ENCODE assay signal across 8 cellular contexts in the genomic region with DNA sequence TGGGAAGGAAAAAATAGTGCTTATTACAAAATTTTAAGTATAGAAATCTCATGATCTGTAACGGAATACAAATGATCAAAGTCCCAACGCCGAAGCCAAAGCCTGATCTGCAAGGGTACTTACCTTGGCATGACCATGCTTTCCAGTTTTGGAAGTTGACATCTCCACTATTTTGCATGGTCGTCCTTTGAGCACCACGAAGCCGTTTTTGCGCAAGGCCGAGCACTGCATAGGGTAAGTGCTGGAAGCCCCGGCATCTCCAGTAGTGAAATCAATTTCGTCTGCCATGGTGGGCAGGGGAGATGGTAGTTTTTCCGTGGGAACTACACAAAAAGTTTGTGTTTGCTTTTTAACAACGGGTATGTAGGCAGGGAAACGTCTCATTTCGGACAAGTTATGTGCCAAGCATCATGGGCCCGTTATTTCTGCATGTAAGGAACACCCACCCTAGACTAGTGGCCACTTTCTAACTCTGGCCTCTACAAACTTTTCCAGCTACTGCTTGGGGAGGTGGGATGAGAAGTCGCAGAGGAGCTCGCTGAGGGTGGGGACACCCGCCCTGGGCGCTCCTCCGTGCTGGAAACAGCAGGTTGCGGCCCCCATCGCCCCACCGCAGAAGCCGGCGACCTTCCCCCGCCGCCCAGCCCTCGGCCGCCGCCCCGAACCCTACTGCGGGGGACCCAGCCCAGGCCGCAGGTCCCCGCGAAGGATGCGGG. TPM values are rescaled to one million over a fixed set of nuclear protein-coding genes. Genes with fewer than 3 reads are reported as not detected.
DNase-seq lines count a peak whose midpoint lies in the region; ATAC-seq, FAIRE-seq and TF ChIP-seq lines count a peak whose summit lies in the region.

No MANE protein-coding gene starts in this region.

- no peak overlapping the region for H2BK120ac ChIP-seq in mesendoderm (ENCODE audit: low read depth, low read length)

- H3K4me2 ChIP-seq in A549 (peak overlapping the region; percentile 87), PC-3 (ENCODE audit: low read length) (peak overlapping the region; percentile 92), mesendoderm (ENCODE audit: low read length) (peak overlapping the region; percentile 86)

- intact Hi-C loops in PC-3 (cut with micrococcal nuclease) (loop anchor here (5.0 kb wide), 1 partner anchor 35 kb away; the partner anchor contains the start of gene RPL22L1), uterus (cut with DNase I; ENCODE audit: low total_unique reads) (no loop called here)

- TF ChIP-seq EP300 in A549 (IDR thresholded peaks at IDR 0.05) = no peak

- WGBS in A549 (ENCODE audit: missing lambda C conversion rate) = 50% methylated on average over 15 of the region's 36 CpGs
- WGBS in mesendoderm (ENCODE audit: extremely low coverage, insufficient coverage, low lambda C conversion rate) = no CpG with 5 or more reads among the region's 36 CpGs

- no peak overlapping the region for H3K4ac ChIP-seq in mesendoderm (ENCODE audit: low read depth, low read length)

- no peaks in the 10 kb centered on the region for H3F3A ChIP-seq in PC-3 (ENCODE audit: low read length, unreplicated experiment)

- H3K9ac ChIP-seq in PC-3 (ENCODE audit: low read length) (peak overlapping the region; percentile 74), duodenal mucosa (ENCODE audit: low read depth in 1 of 2, low read length in 2 of 2) (peak overlapping the region in 1 of 2 donors; percentile 56), mesendoderm (ENCODE audit: low read length) (peak overlapping the region; percentile 87)

- peaks cover 5% of the 10 kb centered on the region for H3K79me2 ChIP-seq in PC-3 (ENCODE audit: low read length)
- no peaks in the 10 kb centered on the region for H3K79me2 ChIP-seq in mesendoderm (ENCODE audit: control insufficient read depth, insufficient read depth, low read length)

- H3K4me3 ChIP-seq in A549 (peak overlapping the region; percentile 70), PC-3 (ENCODE audit: low read length) (peak overlapping the region; percentile 92), duodenal mucosa (ENCODE audit: low read depth in 1 of 2, low read length in 2 of 2) (peak overlapping the region; percentile 68 to 77), mesendoderm (ENCODE audit: low read length) (peak overlapping the region; percentile 84), uterus (peak overlapping the region; percentile 52 to 61)

- H4K5ac ChIP-seq in mesendoderm (ENCODE audit: low read length) = no peak overlapping the region

- TF ChIP-seq POLR2A in A549 (IDR thresholded peaks at IDR 0.05; ENCODE audit: low read length) = no peak
- no peak for TF ChIP-seq POLR2A in uterus (IDR thresholded peaks at IDR 0.05)

- peak overlapping the region; percentile 94 for H2AFZ ChIP-seq in PC-3 (ENCODE audit: low read length)

- no peak for TF ChIP-seq RAD21 in A549 (conservative IDR thresholded peaks at IDR 0.05 in 1 of 2, IDR thresholded peaks at IDR 0.05 in 1 of 2)

- no peak overlapping the region for H2BK5ac ChIP-seq in mesendoderm (ENCODE audit: low read length)

- CTCF ChIA-PET in A549 (lab: Yijun Ruan, JAX) = no interaction called here
- CTCF ChIA-PET in PC-3 (lab: Charles Lee) = no interaction called here

- H3K9me3 ChIP-seq in A549 (peaks cover 10% of the 10 kb centered on the region; the same call in 2 of the 3 replicates), PC-3 (ENCODE audit: low read length) (peaks cover 12% of the 10 kb centered on the region; the same call in 1 of the 2 replicates), duodenal mucosa (ENCODE audit: control insufficient read depth in 1 of 2, low read length in 2 of 2) (peaks cover 8 to 13% of the 10 kb centered on the region in 2 donors), uterus (peaks cover 0 to 4% of the 10 kb centered on the region in 2 donors)

- POLR2A ChIA-PET in A549 (lab: Yijun Ruan, JAX) (interaction anchor here (0.6 to 3.0 kb wide), 2 partner anchors 38 to 55 kb away, joined by 3 to 24 read pairs; partner anchors contain the start of gene RPL22L1), PC-3 (lab: Charles Lee; ENCODE audit: unreplicated experiment) (interaction anchor here (0.6 kb wide), 1 partner anchor 1762 kb away, joined by 5 read pairs; no protein-coding TSS in a partner anchor)

- H2AK5ac ChIP-seq in mesendoderm (ENCODE audit: low read length) = no peak overlapping the region

- DNase-seq in A549 (ENCODE audit: low read depth in 1 of 2, low spot score in 1 of 2) (peak in 1 of 2 experiments; percentile 15), GM19239 (ENCODE audit: insufficient read length, low spot score) (peak; percentile 15), PC-3 (no peak), mesendoderm (peak; percentile 19), uterus (no peak), middle frontal gyrus (ENCODE audit: extremely low spot score, low spot score) (no peak)

- no peak overlapping the region for H2BK15ac ChIP-seq in mesendoderm (replicated peaks; ENCODE audit: low read depth)

- BruUV-seq in PC-3 (replicated peaks; lab: Mats Ljungman, UMichigan) = TSS peak; percentile 39

- H3K18ac ChIP-seq in mesendoderm (ENCODE audit: low read length) = peak overlapping the region; percentile 63

- ATAC-seq in A549 (peak; percentile 48 to 64; a peak in 5 of 6 replicates), PC-3 (peak; percentile 14), GM19328 (IDR thresholded peaks at IDR 0.05; ENCODE audit: unreplicated experiment) (no peak)

- peak overlapping the region; percentile 91 for H3K56ac ChIP-seq in mesendoderm (ENCODE audit: low read length)

- H3K4me1 ChIP-seq in A549 (peaks cover 14% of the 10 kb centered on the region), PC-3 (ENCODE audit: insufficient read depth, low read length) (peaks cover 32% of the 10 kb centered on the region), duodenal mucosa (ENCODE audit: control insufficient read depth in 1 of 2, insufficient read depth in 2 of 2, low read length in 2 of 2) (peaks cover 9 to 12% of the 10 kb centered on the region in 2 donors), mesendoderm (ENCODE audit: control insufficient read depth, low read depth, low read length) (no peaks in the 10 kb centered on the region), uterus (no peaks in the 10 kb centered on the region)

- no peaks in the 10 kb centered on the region for H3K79me1 ChIP-seq in mesendoderm (ENCODE audit: low read length)

- no peaks in the 10 kb centered on the region for H3K9me2 ChIP-seq in PC-3 (replicated peaks; ENCODE audit: low read length)

- H3K36me3 ChIP-seq in PC-3 (ENCODE audit: low read depth, low read length) = no peaks in the 10 kb centered on the region
- no peaks in the 10 kb centered on the region for H3K36me3 ChIP-seq in duodenal mucosa (ENCODE audit: control insufficient read depth in 1 of 2, insufficient read depth in 2 of 2, low read length in 2 of 2)
- H3K36me3 ChIP-seq in mesendoderm (ENCODE audit: control insufficient read depth, insufficient read depth, low read length) = no peaks in the 10 kb centered on the region
- no peaks in the 10 kb centered on the region for H3K36me3 ChIP-seq in uterus

- FAIRE-seq in A549 (lab: Jason Lieb, UNC) (no peak), GM19239 (lab: Jason Lieb, UNC) (no peak)

- no peak overlapping the region for H4K8ac ChIP-seq in mesendoderm (ENCODE audit: low read depth, low read length)

- H3K27ac ChIP-seq in A549 = peak overlapping the region; percentile 73 to 92
- no peak overlapping the region for H3K27ac ChIP-seq in PC-3 (ENCODE audit: low read length)
- H3K27ac ChIP-seq in duodenal mucosa (ENCODE audit: low read depth, low read length) = no peak overlapping the region
- no peak overlapping the region for H3K27ac ChIP-seq in mesendoderm (ENCODE audit: low read depth, low read length)
- peak overlapping the region; percentile 54 to 69 for H3K27ac ChIP-seq in uterus

- no peaks in the 10 kb centered on the region for H4K20me1 ChIP-seq in PC-3 (ENCODE audit: low read length)

- H3K27me3 ChIP-seq in PC-3 (ENCODE audit: low read length) (no peaks in the 10 kb centered on the region), duodenal mucosa (ENCODE audit: control insufficient read depth in 1 of 2, insufficient read depth in 2 of 2, low read length in 2 of 2) (peaks cover 0 to 5% of the 10 kb centered on the region in 2 donors), mesendoderm (ENCODE audit: insufficient read depth, low read length, poor library complexity) (no peaks in the 10 kb centered on the region), uterus (no peaks in the 10 kb centered on the region)

- no peak for TF ChIP-seq CTCF in A549 (IDR thresholded peaks at IDR 0.05)
- TF ChIP-seq CTCF in PC-3 (conservative IDR thresholded peaks at IDR 0.05; ENCODE audit: low read depth, low read length) = no peak
- TF ChIP-seq CTCF in uterus (IDR thresholded peaks at IDR 0.05) = no peak

- H3K23ac ChIP-seq in mesendoderm (ENCODE audit: low read length) = no peak overlapping the region

TF ChIP-seq in A549, 52 proteins besides CTCF, POLR2A, EP300 and RAD21:
- no peak for TF ChIP-seq NR3C1 (IDR thresholded peaks at IDR 0.05)
- TF ChIP-seq CEBPB (IDR thresholded peaks at IDR 0.05) = peak in 1 of 2 experiments; percentile 23; a peak in 1 of 4 replicates
TF ChIP-seq in A549: peak in this region for 1.

RNA-seq across cellular contexts. Expression of gene EIF5A2, which starts 0.8 kb away (rescaled TPM):
- 11.7 and 15.2 TPM in 2 replicates for polyA plus RNA-seq in A549 (2011; rRNA removed)
- polyA plus RNA-seq in A549 (2012; cell fraction: cytosol; rRNA removed) = 2.7 and 3.4 TPM in 2 replicates
- polyA plus RNA-seq in A549 (2012; cell fraction: nucleus; rRNA removed) = 2.5 and 3.1 TPM in 2 replicates
- polyA plus RNA-seq in A549 (2017; fragmentation: RNase III; extraction: RNeasy Plus Mini Kit Qiagen cat#74134 plus additional on column Dnase treatment) = 7.6 to 10.8 TPM (median 7.9 TPM) in 3 replicates
- polyA minus RNA-seq in A549 (2011; rRNA and poly(A)+ RNA removed) = 5.1 and 7.4 TPM in 2 replicates
- 10.7 and 11.1 TPM in 2 replicates for total RNA-seq in PC-3 (2014; rRNA removed)
- polyA plus RNA-seq in mesendoderm (2013, experiment 1 of 2) = 9.2 TPM
- polyA plus RNA-seq in mesendoderm (2013, experiment 2 of 2) = 9.6 TPM
- 10 to 100 TPM in 1 of 4 donors, 1 to 10 TPM in 3; 2.8 to 20.5 (median 7.0) TPM for total RNA-seq in uterus

RNA-seq across cellular contexts. Expression of gene RPL22L1, which starts 37.7 kb away (rescaled TPM):
- polyA plus RNA-seq in A549 (2011; rRNA removed) = 191 and 258 TPM in 2 replicates
- polyA plus RNA-seq in A549 (2012; cell fraction: cytosol; rRNA removed) = 75.5 and 91.7 TPM in 2 replicates
- 25.4 and 39.9 TPM in 2 replicates for polyA plus RNA-seq in A549 (2012; cell fraction: nucleus; rRNA removed)
- 307 to 387 TPM (median 309 TPM) in 3 replicates for polyA plus RNA-seq in A549 (2017; fragmentation: RNase III; extraction: RNeasy Plus Mini Kit Qiagen cat#74134 plus additional on column Dnase treatment)
- polyA minus RNA-seq in A549 (2011; rRNA and poly(A)+ RNA removed) = 4.8 and 5.5 TPM in 2 replicates
- 40.0 and 44.9 TPM in 2 replicates for total RNA-seq in PC-3 (2014; rRNA removed)
- 903 TPM for polyA plus RNA-seq in mesendoderm (2013, experiment 1 of 2)
- polyA plus RNA-seq in mesendoderm (2013, experiment 2 of 2) = 897 TPM
- total RNA-seq in uterus = 100 to 1,000 TPM in 2 of 4 donors, 10 to 100 TPM in 2; 46.5 to 305 (median 175) TPM

Comparison
In these comparisons a context has a peak if more than half of its experiments do, and no peak if none do; other contexts are left out.
1. DNase-seq: peak in GM19239 (single experiment) and mesendoderm (single experiment); none in PC-3 (single experiment), uterus (0 of 2) and middle frontal gyrus (single experiment).
2. H3K27ac ChIP-seq: peak in A549 (2 of 2) and uterus (2 of 2); none in PC-3 (single experiment), duodenal mucosa (single experiment) and mesendoderm (single experiment).
3. Peak in every context shown above with its lines, with median percentiles within 50 percentile points of each other: H3K4me2 ChIP-seq and H3K4me3 ChIP-seq.